Comparison of ENCODE assay signal across 8 cellular contexts in the genomic region with DNA sequence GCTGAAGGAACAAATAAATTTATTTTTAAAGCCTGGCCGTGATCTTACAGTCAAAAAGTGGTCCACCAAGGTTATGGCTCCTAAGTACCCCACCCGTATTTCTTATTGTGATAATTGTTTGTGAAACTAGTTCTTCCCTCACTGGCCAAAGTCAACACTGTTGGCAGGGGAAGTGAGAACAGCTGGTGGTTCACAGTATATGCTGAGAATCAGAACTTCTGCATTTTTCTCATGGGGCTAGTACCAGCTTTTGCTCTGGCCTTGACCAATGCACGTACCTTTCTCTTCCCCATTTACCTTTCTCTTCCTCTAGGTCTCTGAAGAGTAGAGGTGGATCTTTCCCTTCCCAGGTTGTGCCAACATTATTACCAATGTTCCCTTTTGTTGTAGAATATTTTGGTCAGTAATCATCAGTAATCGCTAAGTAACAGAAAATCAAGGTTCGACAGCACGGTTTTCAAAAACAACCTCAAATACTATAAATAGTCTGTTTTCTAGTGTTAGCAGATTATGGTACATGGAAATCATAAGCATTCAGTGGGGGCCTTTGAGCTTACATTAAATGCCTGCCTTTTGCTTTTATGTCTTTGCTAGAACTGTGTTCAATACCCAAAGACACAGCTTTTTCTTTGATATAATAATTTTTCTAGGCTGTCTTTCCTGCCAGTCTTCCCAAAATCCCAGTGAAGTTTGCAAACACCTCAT.
DNase-seq lines count a peak whose midpoint lies in the region; ATAC-seq, FAIRE-seq and TF ChIP-seq lines count a peak whose summit lies in the region.

No MANE protein-coding gene starts in this region.

- TF ChIP-seq EP300 in HepG2 (IDR thresholded peaks at IDR 0.05; ENCODE audit: low read depth in 2 of 2, low read length in 2 of 2) = no peak
- TF ChIP-seq EP300 in HepG2 (CRISPR knock-in tag; IDR thresholded peaks at IDR 0.05; ENCODE audit: borderline replicate concordance) = no peak

- peak overlapping the region; percentile 96 for H3K27ac Mint-ChIP-seq in stimulated activated naive B cell treated with anti-CD40 and anti-IgM and Interleukin-4, amounts not matched to agents 10 μg/mL and 1 μg/mL and 100 μg/mL, for 72 hours

- TF ChIP-seq RAD21 in HepG2 (CRISPR knock-in tag; IDR thresholded peaks at IDR 0.05) = no peak

- no TSS peak for BruUV-seq in HepG2 (replicated peaks; lab: Mats Ljungman, UMichigan)

- intact Hi-C loops in right lobe of liver (cut with DNase I) = no loop called here
- intact Hi-C loops in HepG2 (cut with micrococcal nuclease; ENCODE audit: unreplicated experiment) = no loop called here
- intact Hi-C loops in body of pancreas (cut with DNase I) = no loop called here

- no peak for DNase-seq in right lobe of liver
- DNase-seq in HepG2 (ENCODE audit: low spot score) = no peak
- peak; percentile 41 to 61 (median 52) for DNase-seq in body of pancreas
- DNase-seq in stimulated activated naive B cell treated with anti-CD40 and anti-IgM and Interleukin-4, amounts not matched to agents 10 μg/mL and 1 μg/mL and 100 μg/mL, for 72 hours = peak; percentile 72
- no peak for DNase-seq in RKO (ENCODE audit: low spot score)
- DNase-seq in DMS79 (lab: John Stamatoyannopoulos, UW) = no peak
- DNase-seq in occipital lobe (lab: John Stamatoyannopoulos, UW) = no peak

- H3K4me1 Mint-ChIP-seq in stimulated activated naive B cell treated with anti-CD40 and anti-IgM and Interleukin-4, amounts not matched to agents 10 μg/mL and 1 μg/mL and 100 μg/mL, for 72 hours = peaks cover 41 to 86% of the 10 kb centered on the region in 2 donors

- CTCF ChIA-PET in HepG2 (lab: Yijun Ruan, JAX; ENCODE audit: low intra/inter-chr PET ratio, low total read pairs) = no interaction called here

- H4K20me1 ChIP-seq in HepG2 (ENCODE audit: insufficient read depth, low read length) = no peaks in the 10 kb centered on the region

- H3K36me3 ChIP-seq in right lobe of liver (no peaks in the 10 kb centered on the region), HepG2 (replicated peaks in 1 of 2; ENCODE audit: control insufficient read depth in 1 of 2, insufficient read depth in 2 of 2, low read length in 2 of 2) (no peaks in the 10 kb centered on the region; a peak in 1 of 5 replicates), body of pancreas (replicated peaks in 1 of 2; ENCODE audit: insufficient read depth in 1 of 2, low read depth in 2 of 2) (no peaks in the 10 kb centered on the region)

- H2AFZ ChIP-seq in HepG2 (ENCODE audit: low read length) = no peak overlapping the region

- peaks cover 19 to 24% of the 10 kb centered on the region in 2 donors for H3K9me3 Mint-ChIP-seq in stimulated activated naive B cell treated with anti-CD40 and anti-IgM and Interleukin-4, amounts not matched to agents 10 μg/mL and 1 μg/mL and 100 μg/mL, for 72 hours

- TF ChIP-seq CTCF in right lobe of liver (IDR thresholded peaks at IDR 0.05) = no peak
- TF ChIP-seq CTCF in HepG2 (CRISPR knock-in tag; IDR thresholded peaks at IDR 0.05) = no peak
- TF ChIP-seq CTCF in body of pancreas (IDR thresholded peaks at IDR 0.05) = no peak

- H3K4me3 ChIP-seq in right lobe of liver (no peak overlapping the region), HepG2 (replicated peaks in 1 of 3; ENCODE audit: insufficient read depth in 1 of 3, low read depth in 2 of 3, low read length in 3 of 3) (no peak overlapping the region), body of pancreas (no peak overlapping the region)

- no peaks in the 10 kb centered on the region for H3K9me3 ChIP-seq in right lobe of liver
- no peaks in the 10 kb centered on the region for H3K9me3 ChIP-seq in HepG2 (ENCODE audit: low read length)
- no peaks in the 10 kb centered on the region for H3K9me3 ChIP-seq in body of pancreas

- WGBS in right lobe of liver (ENCODE audit: insufficient coverage, low coverage, low lambda C conversion rate, missing lambda C conversion rate) = 64% methylated on average over 6 of the region's 6 CpGs
- WGBS in HepG2 (ENCODE audit: low lambda C conversion rate) = 97% methylated on average over 6 of the region's 6 CpGs
- 39 to 43% methylated on average over 6 of the region's 6 CpGs for WGBS in body of pancreas, 2 donors

- in situ Hi-C loops in HepG2 (cut with HindIII; ENCODE audit: extremely low pct_ligation_motif_present, low pct_unique_long_range_greater_than_20kb) = loop anchor here (25.0 kb wide), 1 partner anchor 685 kb away; a partner anchor contains a TSS

- no peak for FAIRE-seq in HepG2 (lab: Jason Lieb, UNC)

- peaks cover 3% of the 10 kb centered on the region for H3K79me2 ChIP-seq in HepG2 (ENCODE audit: insufficient read depth, low read length)

- peaks cover 0 to 7% (median 0%) of the 10 kb centered on the region in 4 donors for H3K4me1 ChIP-seq in right lobe of liver
- no peaks in the 10 kb centered on the region; the same call in 1 of the 2 replicates for H3K4me1 ChIP-seq in HepG2 (ENCODE audit: insufficient read depth, low read length)
- peaks cover 21% of the 10 kb centered on the region for H3K4me1 ChIP-seq in body of pancreas

- no peak overlapping the region for H3K4me2 ChIP-seq in HepG2 (ENCODE audit: low read depth, low read length)

- H3K27me3 ChIP-seq in right lobe of liver = no peaks in the 10 kb centered on the region
- no peaks in the 10 kb centered on the region for H3K27me3 ChIP-seq in HepG2 (ENCODE audit: control insufficient read depth in 1 of 2, insufficient read depth in 2 of 2, low read length in 2 of 2)
- no peaks in the 10 kb centered on the region for H3K27me3 ChIP-seq in body of pancreas

- H3K27ac ChIP-seq in right lobe of liver (no peak overlapping the region), HepG2 (ENCODE audit: extremely low read length, insufficient read depth, low read length) (no peak overlapping the region), body of pancreas (peak overlapping the region in 3 of 4 donors; percentile 43 to 56 (median 50))

- peaks cover 44 to 49% of the 10 kb centered on the region in 2 donors for H3K36me3 Mint-ChIP-seq in stimulated activated naive B cell treated with anti-CD40 and anti-IgM and Interleukin-4, amounts not matched to agents 10 μg/mL and 1 μg/mL and 100 μg/mL, for 72 hours

- TF ChIP-seq POLR2A in right lobe of liver (IDR thresholded peaks at IDR 0.05) (no peak), HepG2 (IDR thresholded peaks at IDR 0.05; ENCODE audit: insufficient read depth in 1 of 2, low read depth in 2 of 2, low read length in 2 of 2) (no peak), body of pancreas (IDR thresholded peaks at IDR 0.05) (no peak)

- H3K4me3 Mint-ChIP-seq in stimulated activated naive B cell treated with anti-CD40 and anti-IgM and Interleukin-4, amounts not matched to agents 10 μg/mL and 1 μg/mL and 100 μg/mL, for 72 hours = peak overlapping the region; percentile 51 to 71

- ATAC-seq in right lobe of liver (peak; percentile 54 to 85 (median 74)), HepG2 (no peak), HG03280 (IDR thresholded peaks at IDR 0.05; ENCODE audit: unreplicated experiment) (peak; percentile 99), body of pancreas (peak; percentile 79)
- peak; percentile 98 to 99 for ATAC-seq in stimulated activated naive B cell treated with anti-CD40 and anti-IgM and Interleukin-4, amounts not matched to agents 10 μg/mL and 1 μg/mL and 100 μg/mL, for 72 hours (replicated peaks)

- POLR2A ChIA-PET in HepG2 (lab: Yijun Ruan, JAX) = no interaction called here

- no peak overlapping the region for H3K9ac ChIP-seq in HepG2 (ENCODE audit: insufficient read depth, low read depth, low read length)

- H3K27me3 Mint-ChIP-seq in stimulated activated naive B cell treated with anti-CD40 and anti-IgM and Interleukin-4, amounts not matched to agents 10 μg/mL and 1 μg/mL and 100 μg/mL, for 72 hours = no peaks in the 10 kb centered on the region

TF ChIP-seq in HepG2, 621 proteins besides CTCF, POLR2A, EP300 and RAD21 (continues in another document):
- TF ChIP-seq, protein P1, sequence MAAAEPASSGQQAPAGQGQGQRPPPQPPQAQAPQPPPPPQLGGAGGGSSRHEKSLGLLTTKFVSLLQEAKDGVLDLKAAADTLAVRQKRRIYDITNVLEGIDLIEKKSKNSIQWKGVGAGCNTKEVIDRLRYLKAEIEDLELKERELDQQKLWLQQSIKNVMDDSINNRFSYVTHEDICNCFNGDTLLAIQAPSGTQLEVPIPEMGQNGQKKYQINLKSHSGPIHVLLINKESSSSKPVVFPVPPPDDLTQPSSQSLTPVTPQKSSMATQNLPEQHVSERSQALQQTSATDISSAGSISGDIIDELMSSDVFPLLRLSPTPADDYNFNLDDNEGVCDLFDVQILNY (CRISPR knock-in tag; conservative IDR thresholded peaks at IDR 0.05) = no peak
- TF ChIP-seq, protein P2, sequence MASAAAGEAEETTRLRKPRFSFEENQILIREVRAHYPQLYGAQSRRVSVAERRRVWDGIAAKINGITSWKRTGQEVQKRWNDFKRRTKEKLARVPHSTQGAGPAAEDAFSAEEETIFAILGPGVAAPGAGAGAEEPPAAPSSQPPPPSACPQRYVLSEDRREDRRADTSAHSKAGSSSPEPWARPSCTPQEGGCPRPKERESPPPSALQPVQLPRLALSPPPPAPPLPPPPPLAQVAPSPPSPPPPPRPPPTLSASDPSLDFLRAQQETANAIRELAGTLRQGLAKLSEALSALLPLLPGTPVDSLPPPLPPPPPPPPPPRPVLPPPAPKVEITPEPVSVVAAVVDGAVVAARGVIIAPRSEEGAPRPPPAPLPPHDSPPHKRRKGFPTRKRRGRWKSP (CRISPR knock-in tag; IDR thresholded peaks at IDR 0.05) = no peak
- TF ChIP-seq NCOA5 (CRISPR knock-in tag; IDR thresholded peaks at IDR 0.05) (no peak), AGO2 (optimal IDR thresholded peaks at IDR 0.05; ENCODE audit: low read depth, low read length) (no peak), ZNF205 (CRISPR knock-in tag; IDR thresholded peaks at IDR 0.05) (no peak)
- TF ChIP-seq, protein P3, sequence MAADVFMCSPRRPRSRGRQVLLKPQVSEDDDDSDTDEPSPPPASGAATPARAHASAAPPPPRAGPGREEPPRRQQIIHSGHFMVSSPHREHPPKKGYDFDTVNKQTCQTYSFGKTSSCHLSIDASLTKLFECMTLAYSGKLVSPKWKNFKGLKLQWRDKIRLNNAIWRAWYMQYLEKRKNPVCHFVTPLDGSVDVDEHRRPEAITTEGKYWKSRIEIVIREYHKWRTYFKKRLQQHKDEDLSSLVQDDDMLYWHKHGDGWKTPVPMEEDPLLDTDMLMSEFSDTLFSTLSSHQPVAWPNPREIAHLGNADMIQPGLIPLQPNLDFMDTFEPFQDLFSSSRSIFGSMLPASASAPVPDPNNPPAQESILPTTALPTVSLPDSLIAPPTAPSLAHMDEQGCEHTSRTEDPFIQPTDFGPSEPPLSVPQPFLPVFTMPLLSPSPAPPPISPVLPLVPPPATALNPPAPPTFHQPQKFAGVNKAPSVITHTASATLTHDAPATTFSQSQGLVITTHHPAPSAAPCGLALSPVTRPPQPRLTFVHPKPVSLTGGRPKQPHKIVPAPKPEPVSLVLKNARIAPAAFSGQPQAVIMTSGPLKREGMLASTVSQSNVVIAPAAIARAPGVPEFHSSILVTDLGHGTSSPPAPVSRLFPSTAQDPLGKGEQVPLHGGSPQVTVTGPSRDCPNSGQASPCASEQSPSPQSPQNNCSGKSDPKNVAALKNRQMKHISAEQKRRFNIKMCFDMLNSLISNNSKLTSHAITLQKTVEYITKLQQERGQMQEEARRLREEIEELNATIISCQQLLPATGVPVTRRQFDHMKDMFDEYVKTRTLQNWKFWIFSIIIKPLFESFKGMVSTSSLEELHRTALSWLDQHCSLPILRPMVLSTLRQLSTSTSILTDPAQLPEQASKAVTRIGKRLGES (CRISPR knock-in tag; IDR thresholded peaks at IDR 0.05; ENCODE audit: borderline replicate concordance) = no peak

Comparison
In these comparisons a context has a peak if more than half of its experiments do, and no peak if none do; other contexts are left out.
1. DNase-seq: peak in body of pancreas (4 of 4) and stimulated activated naive B cell treated with anti-CD40 and anti-IgM and Interleukin-4, amounts not matched to agents 10 μg/mL and 1 μg/mL and 100 μg/mL, for 72 hours (single experiment); none in right lobe of liver (0 of 3), HepG2 (single experiment), RKO (single experiment), DMS79 (single experiment) and occipital lobe (single experiment).
2. H3K27ac ChIP-seq: peak in body of pancreas (3 of 4); none in right lobe of liver (0 of 3) and HepG2 (single experiment).